11 cellular contexts compared by ENCODE assay signal in genomic region chr2:217065695-217066405, GRCh38.
A peak's percentile ranks its signal among the peaks of the same experiment; 100 is the strongest.
DNase-seq lines count a peak whose midpoint lies in the region; ATAC-seq and TF ChIP-seq lines count a peak whose summit lies in the region.
"Had no signal": no experiment of that assay in that cellular context is flagged by ENCODE, and none has a peak within 500 bp of the region (broad histone marks: within the 10 kb centered on the region; RNA-seq: fewer than 3 reads in every experiment).

No MANE protein-coding gene starts in this region.

- H3K36me3 ChIP-seq in brain microvascular endothelial cell (replicated peaks) (no peaks in the 10 kb centered on the region), mesendoderm (ENCODE audit: control insufficient read depth, insufficient read depth, low read length) (no peaks in the 10 kb centered on the region), H7 (replicated peaks; ENCODE audit: control insufficient read depth, insufficient read depth, low read length) (no peaks in the 10 kb centered on the region)

- H3K79me2 ChIP-seq in mesendoderm (ENCODE audit: control insufficient read depth, insufficient read depth, low read length), result no peaks in the 10 kb centered on the region

- peak; percentile 97 for DNase-seq in AG04450 (ENCODE audit: low read depth, low spot score)
- peak; percentile 5 for DNase-seq in LoVo (ENCODE audit: low spot score)
- DNase-seq in brain microvascular endothelial cell, result peak; percentile 61
- DNase-seq in kidney tubule cell (ENCODE audit: low spot score), result peak; percentile 61
- no peak for DNase-seq in mesendoderm
- DNase-seq in superior temporal gyrus (ENCODE audit: extremely low spot score), result no peak
- DNase-seq in H7, result no peak
- DNase-seq: NCI-H82; stimulated activated naive B cell treated with anti-CD40 and anti-IgM and Interleukin-4, amounts not matched to agents 10 μg/mL and 1 μg/mL and 100 μg/mL, for 72 hours had no signal

- CTCF ChIA-PET in AG04450 (lab: Charles Lee), result interaction anchor here (0.5 to 1.6 kb wide), 8 partner anchors 77 to 445 kb away, joined by 3 to 9 read pairs (median 3); partner anchors contain the start of gene IGFBP5

- no peak for ATAC-seq in HG03571 (IDR thresholded peaks at IDR 0.05; ENCODE audit: unreplicated experiment)
- ATAC-seq: stimulated activated naive B cell treated with anti-CD40 and anti-IgM and Interleukin-4, amounts not matched to agents 10 μg/mL and 1 μg/mL and 100 μg/mL, for 72 hours had no signal

- POLR2A ChIA-PET in AG04450 (lab: Yijun Ruan, JAX), result interaction anchor here (0.5 to 2.1 kb wide), 12 partner anchors 18 to 690 kb away, joined by 3 to 20 read pairs (median 4); partner anchors contain the start of gene IGFBP5

- no peak overlapping the region for H2BK15ac ChIP-seq in mesendoderm (replicated peaks; ENCODE audit: low read depth)

- peaks cover 3% of the 10 kb centered on the region for H3K4me1 ChIP-seq in mesendoderm (ENCODE audit: control insufficient read depth, low read depth, low read length)

- no peak overlapping the region for H3K9ac ChIP-seq in mesendoderm (ENCODE audit: low read length)

- no peaks in the 10 kb centered on the region for H3K79me1 ChIP-seq in mesendoderm (ENCODE audit: low read length)

- H3K4me2 ChIP-seq in mesendoderm (ENCODE audit: low read length), result no peak overlapping the region

- H4K8ac ChIP-seq in mesendoderm (ENCODE audit: low read depth, low read length), result no peak overlapping the region

- no peak overlapping the region for H2BK5ac ChIP-seq in mesendoderm (ENCODE audit: low read length)

- no peak overlapping the region for H3K18ac ChIP-seq in mesendoderm (ENCODE audit: low read length)

- in situ Hi-C loops in brain microvascular endothelial cell (cut with HindIII; ENCODE audit: low pct_ligation_motif_present, low sequenced_read_pairs), result no loop called here

- no peak overlapping the region for H3K4ac ChIP-seq in mesendoderm (ENCODE audit: low read depth, low read length)

- peaks cover 14% of the 10 kb centered on the region for H3K9me3 ChIP-seq in AG04450 (ENCODE audit: control insufficient read depth, insufficient read depth, low read length)

- H3K27me3 ChIP-seq in AG04450 (ENCODE audit: control insufficient read depth, insufficient read depth, low read length) (no peaks in the 10 kb centered on the region), brain microvascular endothelial cell (replicated peaks) (no peaks in the 10 kb centered on the region), mesendoderm (ENCODE audit: insufficient read depth, low read length, poor library complexity) (no peaks in the 10 kb centered on the region), H7 (ENCODE audit: control insufficient read depth, insufficient read depth, low read length) (no peaks in the 10 kb centered on the region)

- no peak overlapping the region for H2BK120ac ChIP-seq in mesendoderm (ENCODE audit: low read depth, low read length)

- no peak overlapping the region for H4K5ac ChIP-seq in mesendoderm (ENCODE audit: low read length)

- no peak for TF ChIP-seq CTCF in AG04450 (IDR thresholded peaks at IDR 0.05; ENCODE audit: low read depth, low read length)
- no peak for TF ChIP-seq CTCF in brain microvascular endothelial cell (IDR thresholded peaks at IDR 0.05; ENCODE audit: low read depth, low read length, missing control alignments)

- H2AK5ac ChIP-seq in mesendoderm (ENCODE audit: low read length), result no peak overlapping the region

- H3K4me3 ChIP-seq in AG04450 (ENCODE audit: low read depth, low read length), result no peak overlapping the region
- H3K4me3 ChIP-seq in brain microvascular endothelial cell (ENCODE audit: low read depth, low read length), result no peak overlapping the region
- no peak overlapping the region for H3K4me3 ChIP-seq in mesendoderm (ENCODE audit: low read length)
- no peak overlapping the region for H3K4me3 ChIP-seq in H7 (ENCODE audit: insufficient read depth, low read depth, low read length)

- H3K27ac ChIP-seq in AG04450 (ENCODE audit: low read depth, low read length), result peak overlapping the region; percentile 12
- H3K27ac ChIP-seq in brain microvascular endothelial cell, result peak overlapping the region; percentile 7
- no peak overlapping the region for H3K27ac ChIP-seq in mesendoderm (ENCODE audit: low read depth, low read length)
- H3K27ac ChIP-seq: C4-2B had no signal

- WGBS in mesendoderm (ENCODE audit: extremely low coverage, insufficient coverage, low lambda C conversion rate), result no CpG with 5 or more reads among the region's 7 CpGs

- H3K56ac ChIP-seq in mesendoderm (ENCODE audit: low read length), result no peak overlapping the region

- no peak overlapping the region for H3K23ac ChIP-seq in mesendoderm (ENCODE audit: low read length)

Comparison
In these comparisons a context has a peak if more than half of its experiments do, and no peak if none do; other contexts are left out.
1. DNase-seq: peak in AG04450 (single experiment), LoVo (single experiment), brain microvascular endothelial cell (single experiment) and kidney tubule cell (single experiment); none in mesendoderm (single experiment), superior temporal gyrus (single experiment) and H7 (single experiment).